1 cellular context compared by ENCODE assay signal in the genomic region with DNA sequence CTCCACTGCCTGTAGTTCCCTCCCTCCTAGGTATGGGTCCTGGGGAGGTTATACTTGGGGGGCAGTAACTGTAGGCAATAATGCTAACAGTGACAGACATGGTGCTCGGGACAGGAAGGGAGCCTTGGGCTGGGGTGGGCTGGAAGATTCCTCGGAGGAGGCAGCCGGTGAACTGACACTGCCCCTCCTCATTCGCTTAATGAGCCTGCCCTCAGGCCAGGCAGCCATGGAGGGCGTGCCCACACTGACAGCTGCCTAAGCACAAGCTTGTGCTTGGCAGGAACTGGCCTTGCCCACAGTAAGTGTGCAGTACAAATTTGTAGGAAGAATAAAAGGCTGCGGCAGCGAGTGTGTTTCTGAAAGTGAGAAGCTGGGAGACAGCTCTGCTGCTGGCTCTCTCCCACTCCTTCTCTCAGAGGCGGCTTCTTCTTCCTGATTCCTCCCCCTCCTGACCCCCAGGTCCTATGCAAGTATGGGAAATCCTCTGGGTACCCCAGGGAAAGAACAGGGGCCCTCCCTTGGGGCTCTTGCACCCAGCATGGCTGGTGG.
TF ChIP-seq lines count a peak whose summit lies in the region.

No MANE protein-coding gene starts in this region.

TF ChIP-seq in HEK293, 187 proteins besides CTCF, POLR2A, EP300 and RAD21:
- TF ChIP-seq OVOL3 (tag by site-specific recombination; IDR thresholded peaks at IDR 0.05), result no peak
- TF ChIP-seq PRDM10 (tag by site-specific recombination; IDR thresholded peaks at IDR 0.05), result 0 out of 2 replicates have a peak, but pooled peaks have one; percentile 11
